In the genomic region with DNA sequence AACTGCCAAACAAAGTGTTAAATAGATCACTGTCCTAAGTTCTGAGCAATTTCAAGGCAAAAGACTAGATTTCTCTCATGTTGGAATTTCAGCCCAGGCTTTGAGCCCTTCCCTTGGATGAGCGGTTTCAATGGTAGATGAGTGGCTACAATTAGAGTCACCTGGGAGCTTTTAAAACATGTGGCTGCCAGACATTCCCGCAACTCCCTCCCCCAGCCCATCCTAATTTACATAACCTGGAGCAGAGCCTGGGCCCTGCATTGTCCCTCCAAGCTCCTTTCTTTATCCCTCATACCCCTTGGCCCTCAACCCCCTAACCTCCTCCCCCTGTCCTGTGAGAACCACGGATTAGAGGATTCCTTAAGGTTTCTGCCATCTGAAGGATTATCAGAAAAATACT, we compare ENCODE assay signal across 22 cellular contexts.
DNase-seq lines count a peak whose midpoint lies in the region; TF ChIP-seq lines count a peak whose summit lies in the region.
"Had no signal": no experiment of that assay in that cellular context is flagged by ENCODE, and none has a peak within 500 bp of the region (broad histone marks: within the 10 kb centered on the region; RNA-seq: fewer than 3 reads in every experiment).

No MANE protein-coding gene starts in this region.

- TF ChIP-seq EP300 in stomach (IDR thresholded peaks at IDR 0.05) = no peak
- no peak for TF ChIP-seq EP300 in ovary (IDR thresholded peaks at IDR 0.05)

- H3K4me3 ChIP-seq in BE2C (ENCODE audit: low read depth, low read length) = no peak overlapping the region
- H3K4me3 ChIP-seq in H7 (ENCODE audit: insufficient read depth, low read depth, low read length) = no peak overlapping the region
- H3K4me3 ChIP-seq in NT2/D1 (ENCODE audit: insufficient read length, low read depth) = no peak overlapping the region
- no peak overlapping the region for H3K4me3 ChIP-seq in stomach
- no peak overlapping the region for H3K4me3 ChIP-seq in ovary
- H3K4me3 ChIP-seq: left ventricle myocardium inferior, SK-N-MC, suprapubic skin had no signal

- no peak for TF ChIP-seq CTCF in BE2C (IDR thresholded peaks at IDR 0.05; ENCODE audit: low read depth, low read length)
- no peak for TF ChIP-seq CTCF in stomach (IDR thresholded peaks at IDR 0.05)
- TF ChIP-seq CTCF in ovary (IDR thresholded peaks at IDR 0.05) = no peak

- H3K27me3 ChIP-seq in BE2C (no peaks in the 10 kb centered on the region), H7 (ENCODE audit: control insufficient read depth, insufficient read depth, low read length) (no peaks in the 10 kb centered on the region), NT2/D1 (ENCODE audit: insufficient read depth, insufficient read length) (no peaks in the 10 kb centered on the region), stomach (no peaks in the 10 kb centered on the region), ovary (no peaks in the 10 kb centered on the region)
- H3K27me3 ChIP-seq: suprapubic skin had no signal

- H3K4me1 ChIP-seq in BE2C (peaks cover 30% of the 10 kb centered on the region), NT2/D1 (ENCODE audit: insufficient read depth, insufficient read length) (no peaks in the 10 kb centered on the region), stomach (no peaks in the 10 kb centered on the region), ovary (ENCODE audit: insufficient read depth) (no peaks in the 10 kb centered on the region)
- H3K4me1 ChIP-seq: left ventricle myocardium inferior, suprapubic skin had no signal

- WGBS in stomach, 5 donors = 53 to 79% (median 73%) methylated on average over 3 of the region's 3 CpGs
- WGBS in ovary, 3 donors = 73 to 81% (median 78%) methylated on average over 3 of the region's 3 CpGs

- H3K27ac ChIP-seq in stomach = no peak overlapping the region
- H3K27ac ChIP-seq in ovary = no peak overlapping the region
- H3K27ac ChIP-seq: left ventricle myocardium inferior, SK-N-MC, suprapubic skin had no signal

- peak; percentile 28 for DNase-seq in BE2C
- peak; percentile 71 for DNase-seq in H7
- DNase-seq in NT2/D1 (ENCODE audit: low read depth, low spot score) = peak; percentile 89
- DNase-seq in iPS DF 19.7 (ENCODE audit: low read depth, low spot score) = peak; percentile 57
- DNase-seq in stomach = no peak
- DNase-seq in activated naive CD4-positive, alpha-beta T cell treated with anti-CD3 and anti-CD28 coated beads, Interleukin-2, amount 50 U/mL, for 16 hours = no peak
- DNase-seq in ovary = no peak
- DNase-seq: activated CD4-positive, alpha-beta memory T cell treated with anti-CD3 and anti-CD28 coated beads, Interleukin-2, amount 10 ng/mL, durations not matched to agents 7 days and 5 days; activated CD4-positive, alpha-beta T cell treated with anti-CD3 and anti-CD28 coated beads for 1 hour; anterior cingulate cortex; Calu3; central memory CD4-positive, alpha-beta T cell; dermis blood vessel endothelial cell; DND-41; left ventricle myocardium inferior; NCI-H2081 treated with DMSO at 0.1 percent for 48 hours; nucleus accumbens; OCI-M1; stimulated activated CD4-positive, alpha-beta T cell treated with anti-CD3 and anti-CD28 coated beads, Interleukin-15, amount 100 ng/mL, for 24 hours; stimulated activated naive B cell treated with anti-CD40 and anti-IgM and Interleukin-4, amounts not matched to agents 10 μg/mL and 1 μg/mL and 100 μg/mL, for 72 hours had no signal

- H3K9ac ChIP-seq in NT2/D1 (ENCODE audit: insufficient read length, low read depth) = no peak overlapping the region

- intact Hi-C loops in stomach (cut with DNase I; ENCODE audit: low total_unique reads) = no loop called here
- intact Hi-C loops in ovary (cut with DNase I) = no loop called here

- TF ChIP-seq POLR2A in stomach (IDR thresholded peaks at IDR 0.05) (no peak), ovary (IDR thresholded peaks at IDR 0.05) (no peak)

- H3K36me3 ChIP-seq in BE2C (no peaks in the 10 kb centered on the region), H7 (replicated peaks; ENCODE audit: control insufficient read depth, insufficient read depth, low read length) (no peaks in the 10 kb centered on the region), NT2/D1 (ENCODE audit: insufficient read depth, insufficient read length, low read length) (no peaks in the 10 kb centered on the region), stomach (no peaks in the 10 kb centered on the region), ovary (no peaks in the 10 kb centered on the region)
- H3K36me3 ChIP-seq: left ventricle myocardium inferior, suprapubic skin had no signal

- H3K9me3 ChIP-seq in BE2C (no peaks in the 10 kb centered on the region), NT2/D1 (ENCODE audit: insufficient read depth, low read length) (peaks cover 10% of the 10 kb centered on the region), stomach (no peaks in the 10 kb centered on the region), ovary (no peaks in the 10 kb centered on the region)
- H3K9me3 ChIP-seq: suprapubic skin had no signal

Comparison
In these comparisons a context has a peak if more than half of its experiments do, and no peak if none do; other contexts are left out.
1. DNase-seq: peak in BE2C (single experiment), H7 (single experiment), NT2/D1 (single experiment) and iPS DF 19.7 (single experiment); none in stomach (single experiment), activated naive CD4-positive, alpha-beta T cell treated with anti-CD3 and anti-CD28 coated beads, Interleukin-2, amount 50 U/mL, for 16 hours (single experiment) and ovary (0 of 5).